In the genomic region with DNA sequence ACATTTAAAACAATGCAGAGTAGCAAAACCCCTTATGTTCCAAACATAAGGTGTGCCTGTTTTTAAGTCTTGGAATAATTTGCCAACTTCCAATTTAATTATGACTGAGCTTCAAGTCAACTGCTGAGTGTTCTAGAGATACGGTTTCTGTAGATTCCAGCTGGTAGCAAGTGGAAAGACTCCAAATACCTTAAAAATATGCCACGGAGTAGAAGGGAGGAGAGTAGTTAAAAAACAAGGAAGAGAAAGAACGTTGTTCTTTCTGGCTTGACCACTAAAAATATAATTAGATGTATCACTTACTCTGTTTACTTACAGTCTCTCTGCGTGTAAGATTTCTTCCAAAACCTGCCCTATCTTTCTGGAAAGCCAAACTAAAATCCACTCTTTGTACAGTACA, we compare ENCODE assay signal across 18 cellular contexts. TPM values are rescaled to one million over a fixed set of nuclear protein-coding genes. Genes with fewer than 3 reads are reported as not detected.
DNase-seq lines count a peak whose midpoint lies in the region; ATAC-seq, FAIRE-seq and TF ChIP-seq lines count a peak whose summit lies in the region.
"Had no signal": no experiment of that assay in that cellular context is flagged by ENCODE, and none has a peak within 500 bp of the region (broad histone marks: within the 10 kb centered on the region; RNA-seq: fewer than 3 reads in every experiment).

No MANE protein-coding gene starts in this region.

- H3F3A ChIP-seq in SK-N-SH (replicated peaks; ENCODE audit: insufficient read depth): peaks cover 28% of the 10 kb centered on the region

- FAIRE-seq in pancreas (lab: Jason Lieb, UNC): no peak

- no peaks in the 10 kb centered on the region; the same call in 1 of the 2 replicates for H3K79me2 ChIP-seq in SK-N-SH (ENCODE audit: insufficient read depth)

- no TSS peak for BruUV-seq in Calu3 (replicated peaks; lab: Mats Ljungman, UMichigan)

- H3K9me2 ChIP-seq in SK-N-SH: no peaks in the 10 kb centered on the region

- peak overlapping the region; percentile 62 for H3K4me3 Mint-ChIP-seq in Calu3 (ENCODE audit: low read depth, unreplicated experiment)
- H3K4me3 Mint-ChIP-seq: activated CD4-positive, alpha-beta T cell treated with anti-CD3 and anti-CD28 coated beads for 36 hours; GM23338; memory B cell; stimulated activated naive CD8-positive, alpha-beta T cell treated with anti-CD3 and anti-CD28 coated beads, Interleukin-15, amount 100 ng/mL, for 72 hours had no signal

- no peak for TF ChIP-seq EP300 in SK-N-SH (IDR thresholded peaks at IDR 0.05; ENCODE audit: borderline replicate concordance in 1 of 2, low read depth in 1 of 2, low read length in 1 of 2)

- no peaks in the 10 kb centered on the region for H3K27me3 Mint-ChIP-seq in Calu3 (ENCODE audit: unreplicated experiment)
- H3K27me3 Mint-ChIP-seq: activated CD4-positive, alpha-beta T cell treated with anti-CD3 and anti-CD28 coated beads for 36 hours; stimulated activated naive CD8-positive, alpha-beta T cell treated with anti-CD3 and anti-CD28 coated beads, Interleukin-15, amount 100 ng/mL, for 72 hours had no signal

- ATAC-seq in pancreas (no peak), HG02973 (IDR thresholded peaks at IDR 0.05; ENCODE audit: unreplicated experiment) (no peak)
- ATAC-seq: activated CD4-positive, alpha-beta T cell treated with anti-CD3 and anti-CD28 coated beads for 36 hours; GM23338; stimulated activated naive CD8-positive, alpha-beta T cell treated with anti-CD3 and anti-CD28 coated beads, Interleukin-15, amount 100 ng/mL, for 72 hours had no signal

- peak overlapping the region; percentile 48; the same call in 1 of the 2 replicates for H3K4me2 ChIP-seq in SK-N-SH
- H3K4me2 ChIP-seq: GM23338 had no signal

- H3K27ac ChIP-seq in SK-N-SH (ENCODE audit: low read depth in 2 of 2, low read length in 1 of 2): peak overlapping the region; percentile 2 to 67; a peak in 2 of 4 replicates
- peak overlapping the region; percentile 79 for H3K27ac ChIP-seq in epithelial cell of prostate
- peak overlapping the region; percentile 6 to 97 (median 72) for H3K27ac ChIP-seq in pancreas

- TF ChIP-seq CTCF in Calu3 (IDR thresholded peaks at IDR 0.05; ENCODE audit: unreplicated experiment) (no peak), SK-N-SH (IDR thresholded peaks at IDR 0.05) (no peak), pancreas (IDR thresholded peaks at IDR 0.05) (no peak)

- TF ChIP-seq RAD21 in SK-N-SH (IDR thresholded peaks at IDR 0.05; ENCODE audit: low read length): no peak

- H2AFZ ChIP-seq in SK-N-SH (ENCODE audit: low read depth): no peak overlapping the region
- H2AFZ ChIP-seq: GM23338 had no signal

- intact Hi-C loops in Calu3 (cut with micrococcal nuclease; ENCODE audit: unreplicated experiment): no loop called here
- intact Hi-C loops in pancreas (cut with DNase I): no loop called here

- DNase-seq in Calu3: no peak
- DNase-seq in SK-N-SH: no peak
- DNase-seq in epithelial cell of prostate (ENCODE audit: low read depth, low spot score): no peak
- no peak for DNase-seq in pancreas
- DNase-seq in activated CD4-positive, alpha-beta T cell treated with anti-CD3 and anti-CD28 coated beads, Interleukin-2, amount 50 U/mL, for 1 hour: no peak
- no peak for DNase-seq in activated CD4-positive, CD25-positive, alpha-beta regulatory T cell (lab: John Stamatoyannopoulos, UW)
- DNase-seq in EL: no peak
- DNase-seq: activated CD4-positive, alpha-beta T cell treated with anti-CD3 and anti-CD28 coated beads for 36 hours; activated T-cell treated with anti-CD3 and anti-CD28 coated beads for 4 hours; cortex of kidney; DMS153; OCI-M1; spleen; stimulated activated naive CD8-positive, alpha-beta T cell treated with anti-CD3 and anti-CD28 coated beads, Interleukin-15, amount 100 ng/mL, for 72 hours; T-helper 1 cell had no signal

- POLR2A ChIA-PET in SK-N-SH (lab: Yijun Ruan, JAX): no interaction called here

- H3K36me3 Mint-ChIP-seq in Calu3 (ENCODE audit: insufficient read depth, unreplicated experiment): peaks cover 6% of the 10 kb centered on the region
- H3K36me3 Mint-ChIP-seq: memory B cell had no signal

- H3K4me1 ChIP-seq in SK-N-SH (ENCODE audit: control insufficient read depth in 1 of 2, insufficient read depth in 2 of 2, low read depth in 1 of 2, low read length in 1 of 2) (peaks cover 32 to 39% of the 10 kb centered on the region in 2 experiments; a peak in 3 of 4 replicates), pancreas (peaks cover 22 to 48% (median 32%) of the 10 kb centered on the region in 3 donors)

- H3K4me1 Mint-ChIP-seq in Calu3 (ENCODE audit: low read depth, unreplicated experiment): peaks cover 71% of the 10 kb centered on the region
- H3K4me1 Mint-ChIP-seq: activated CD4-positive, alpha-beta T cell treated with anti-CD3 and anti-CD28 coated beads for 36 hours; memory B cell; stimulated activated naive CD8-positive, alpha-beta T cell treated with anti-CD3 and anti-CD28 coated beads, Interleukin-15, amount 100 ng/mL, for 72 hours had no signal

- H3K9me3 ChIP-seq in SK-N-SH (no peaks in the 10 kb centered on the region), pancreas (no peaks in the 10 kb centered on the region)
- H3K9me3 ChIP-seq: spleen had no signal

- H3K9me3 Mint-ChIP-seq in Calu3 (ENCODE audit: low read depth, unreplicated experiment): no peaks in the 10 kb centered on the region
- H3K9me3 Mint-ChIP-seq: GM23338; memory B cell; stimulated activated naive CD8-positive, alpha-beta T cell treated with anti-CD3 and anti-CD28 coated beads, Interleukin-15, amount 100 ng/mL, for 72 hours had no signal

- H3K4me3 ChIP-seq in SK-N-SH (ENCODE audit: low read depth in 2 of 2, low read length in 1 of 2) (no peak overlapping the region), pancreas (peak overlapping the region in 1 of 4 donors; percentile 36)
- H3K4me3 ChIP-seq: GM23338, spleen had no signal

- H3K36me3 ChIP-seq in SK-N-SH (replicated peaks in 1 of 2; ENCODE audit: control insufficient read depth in 1 of 2, insufficient read depth in 2 of 2, low read length in 1 of 2) (no peaks in the 10 kb centered on the region), pancreas (no peaks in the 10 kb centered on the region)
- H3K36me3 ChIP-seq: spleen had no signal

- H3K27me3 ChIP-seq in SK-N-SH (ENCODE audit: insufficient read depth) (no peaks in the 10 kb centered on the region), pancreas (no peaks in the 10 kb centered on the region)

- H3K27ac Mint-ChIP-seq in Calu3 (ENCODE audit: unreplicated experiment): peak overlapping the region; percentile 86
- H3K27ac Mint-ChIP-seq: activated CD4-positive, alpha-beta T cell treated with anti-CD3 and anti-CD28 coated beads for 36 hours; GM23338; memory B cell; stimulated activated naive CD8-positive, alpha-beta T cell treated with anti-CD3 and anti-CD28 coated beads, Interleukin-15, amount 100 ng/mL, for 72 hours had no signal

- 34% methylated on average over 4 of the region's 4 CpGs for WGBS in SK-N-SH (ENCODE audit: low lambda C conversion rate)
- WGBS in pancreas, 2 donors: 6 to 14% methylated on average over 4 of the region's 4 CpGs

- H3K9ac ChIP-seq in SK-N-SH: no peak overlapping the region

- H4K20me1 ChIP-seq in SK-N-SH (ENCODE audit: insufficient read depth): no peaks in the 10 kb centered on the region

- CTCF ChIA-PET in Calu3 (lab: Charles Lee): no interaction called here
- CTCF ChIA-PET in SK-N-SH (lab: Yijun Ruan, JAX): interaction anchor here (0.6 to 1.0 kb wide), 2 partner anchors 10 to 21 kb away, joined by 3 to 7 read pairs; no protein-coding TSS in a partner anchor

TF ChIP-seq in SK-N-SH, 30 proteins besides CTCF, POLR2A, EP300 and RAD21 (continues in another document):
- TF ChIP-seq YY1 (IDR thresholded peaks at IDR 0.05; ENCODE audit: low read depth): no peak
- no peak for TF ChIP-seq TEAD4 (IDR thresholded peaks at IDR 0.05; ENCODE audit: borderline replicate concordance, insufficient read depth)
- no peak for TF ChIP-seq MXI1 (IDR thresholded peaks at IDR 0.05; ENCODE audit: low read depth, low read length)
- TF ChIP-seq JUND (IDR thresholded peaks at IDR 0.05): no peak
- no peak for TF ChIP-seq ZBTB33 (IDR thresholded peaks at IDR 0.05; ENCODE audit: borderline replicate concordance, low read depth)
- no peak for TF ChIP-seq NFIC (IDR thresholded peaks at IDR 0.05; ENCODE audit: borderline replicate concordance)
- no peak for TF ChIP-seq RFX5 (IDR thresholded peaks at IDR 0.05; ENCODE audit: low read length)
- TF ChIP-seq NRF1 (IDR thresholded peaks at IDR 0.05; ENCODE audit: low read depth, low read length): no peak
- TF ChIP-seq SMC3 (IDR thresholded peaks at IDR 0.05; ENCODE audit: low read depth, low read length): no peak
- TF ChIP-seq, protein P1, sequence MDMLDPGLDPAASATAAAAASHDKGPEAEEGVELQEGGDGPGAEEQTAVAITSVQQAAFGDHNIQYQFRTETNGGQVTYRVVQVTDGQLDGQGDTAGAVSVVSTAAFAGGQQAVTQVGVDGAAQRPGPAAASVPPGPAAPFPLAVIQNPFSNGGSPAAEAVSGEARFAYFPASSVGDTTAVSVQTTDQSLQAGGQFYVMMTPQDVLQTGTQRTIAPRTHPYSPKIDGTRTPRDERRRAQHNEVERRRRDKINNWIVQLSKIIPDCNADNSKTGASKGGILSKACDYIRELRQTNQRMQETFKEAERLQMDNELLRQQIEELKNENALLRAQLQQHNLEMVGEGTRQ (IDR thresholded peaks at IDR 0.05; ENCODE audit: borderline replicate concordance, low read depth, low read length): no peak
- TF ChIP-seq FOXM1 (IDR thresholded peaks at IDR 0.05; ENCODE audit: low read depth): no peak
- TF ChIP-seq SIN3A (IDR thresholded peaks at IDR 0.05; ENCODE audit: borderline replicate concordance, low read depth, low read length): no peak
- TF ChIP-seq MEF2A (IDR thresholded peaks at IDR 0.05; ENCODE audit: borderline replicate concordance, low read depth): no peak

RNA-seq across cellular contexts. Expression of gene ABLIM1, which starts 24.5 kb away (rescaled TPM):
- total RNA-seq in Calu3 (2022) (81.1 and 89.4 TPM in 2 replicates), pancreas (10 to 100 TPM; 28.1 to 44.5 (median 37.1) TPM)
- polyA plus RNA-seq in SK-N-SH (2012; rRNA removed) (16.1 and 24.9 TPM in 2 replicates), pancreas (10 to 100 TPM; 13.3 to 30.8 TPM)
- 13.0 and 19.7 TPM in 2 replicates for polyA plus RNA-seq in SK-N-SH (2012; cell fraction: cytosol; rRNA removed)
- polyA plus RNA-seq in SK-N-SH (2012; cell fraction: nucleus; rRNA removed): 21.3 and 27.5 TPM in 2 replicates
